In genomic region chr14:73026243-73026844, GRCh38 we compare ENCODE assay signal across 8 cellular contexts. TPM values are rescaled to one million over a fixed set of nuclear protein-coding genes. Genes with fewer than 3 reads are reported as not detected.
DNase-seq lines count a peak whose midpoint lies in the region; ATAC-seq and TF ChIP-seq lines count a peak whose summit lies in the region.

No MANE protein-coding gene starts in this region.

- POLR2A ChIA-PET in activated CD8-positive, alpha-beta T cell treated with anti-CD3 and anti-CD28 coated beads, Interleukin-2, amount 10 ng/mL, durations not matched to agents 7 days and 5 days (lab: Charles Lee): interaction anchor here (1.3 to 1.6 kb wide), 2 partner anchors 13 to 32 kb away, joined by 9 read pairs; partner anchors contain the start of gene RBM25

- no peak overlapping the region for H3T11ph ChIP-seq in H9 (ENCODE audit: low read length)

- no peak overlapping the region for H2AFZ ChIP-seq in H9 (ENCODE audit: low read length)

- H2AK5ac ChIP-seq in H9 (ENCODE audit: insufficient read length, low read length): no peak overlapping the region

- H3K4me3 ChIP-seq in heart right ventricle: peak overlapping the region; percentile 34 to 89 (median 76)
- H3K4me3 ChIP-seq in skeletal muscle satellite cell (ENCODE audit: low read length): peak overlapping the region; percentile 82

- H3K4me1 Mint-ChIP-seq in H9: peaks cover 22 to 26% of the 10 kb centered on the region in 2 experiments
- H3K4me1 Mint-ChIP-seq in activated CD8-positive, alpha-beta T cell treated with anti-CD3 and anti-CD28 coated beads, Interleukin-2, amount 10 ng/mL, durations not matched to agents 7 days and 5 days (ENCODE audit: low read depth): peaks cover 38% of the 10 kb centered on the region

- peak overlapping the region; percentile 88 for H3K4me2 ChIP-seq in H9 (ENCODE audit: insufficient read depth, insufficient read length, low read length)
- peak overlapping the region; percentile 81 for H3K4me2 ChIP-seq in skeletal muscle satellite cell (ENCODE audit: low read length)

- no peak overlapping the region for H2BK20ac ChIP-seq in H9 (ENCODE audit: low read depth, low read length, poor library complexity, severe bottlenecking)

- no peak overlapping the region for H3K14ac ChIP-seq in H9 (ENCODE audit: insufficient read depth, low read length)

- peaks cover 8 to 25% (median 19%) of the 10 kb centered on the region in 3 experiments; a peak in 6 of 7 replicates for H3K36me3 Mint-ChIP-seq in H9 (ENCODE audit: insufficient read depth in 1 of 3, low read depth in 3 of 3)
- peaks cover 20% of the 10 kb centered on the region for H3K36me3 Mint-ChIP-seq in activated CD8-positive, alpha-beta T cell treated with anti-CD3 and anti-CD28 coated beads, Interleukin-2, amount 10 ng/mL, durations not matched to agents 7 days and 5 days (ENCODE audit: low read depth)

- peaks cover 0 to 31% (median 18%) of the 10 kb centered on the region in 9 donors for H3K36me3 ChIP-seq in heart right ventricle
- peaks cover 19% of the 10 kb centered on the region for H3K36me3 ChIP-seq in skeletal muscle satellite cell (ENCODE audit: insufficient read depth, low read length)

- H3K4me1 ChIP-seq in H9 (ENCODE audit: insufficient read depth, low read length) (no peaks in the 10 kb centered on the region), heart right ventricle (peaks cover 4 to 41% (median 29%) of the 10 kb centered on the region in 9 donors), skeletal muscle satellite cell (ENCODE audit: control insufficient read depth, insufficient read depth, low read length) (peaks cover 15% of the 10 kb centered on the region)

- H3K23me2 ChIP-seq in H9 (ENCODE audit: insufficient read length, low read depth, low read length, poor library complexity, severe bottlenecking): peaks cover 5% of the 10 kb centered on the region

- H3K9ac ChIP-seq in H9 (ENCODE audit: extremely low read depth, insufficient read length, low read length): peak overlapping the region; percentile 67
- H3K9ac ChIP-seq in skeletal muscle satellite cell (ENCODE audit: low read depth, low read length): peak overlapping the region; percentile 85

- H3K27ac ChIP-seq in H9 (ENCODE audit: insufficient read length, low read depth, low read length) (no peak overlapping the region), heart right ventricle (peak overlapping the region; percentile 38 to 88 (median 83))

- H3K4me3 Mint-ChIP-seq in H9: peak overlapping the region; percentile 88 to 96
- H3K4me3 Mint-ChIP-seq in activated CD8-positive, alpha-beta T cell treated with anti-CD3 and anti-CD28 coated beads, Interleukin-2, amount 10 ng/mL, durations not matched to agents 7 days and 5 days: peak overlapping the region; percentile 93

- no peaks in the 10 kb centered on the region for H3K9me3 Mint-ChIP-seq in H9
- H3K9me3 Mint-ChIP-seq in activated CD8-positive, alpha-beta T cell treated with anti-CD3 and anti-CD28 coated beads, Interleukin-2, amount 10 ng/mL, durations not matched to agents 7 days and 5 days (ENCODE audit: insufficient read depth): no peaks in the 10 kb centered on the region

- CTCF ChIA-PET in activated CD8-positive, alpha-beta T cell treated with anti-CD3 and anti-CD28 coated beads, Interleukin-2, amount 10 ng/mL, durations not matched to agents 7 days and 5 days (lab: Charles Lee): interaction anchor here (1.0 to 3.6 kb wide), 2 partner anchors 24 to 78 kb away, joined by 3 to 11 read pairs; no protein-coding TSS in a partner anchor

- no peak overlapping the region for H4K91ac ChIP-seq in H9 (ENCODE audit: insufficient read length, low read depth, low read length)

- H3K79me1 ChIP-seq in H9 (ENCODE audit: insufficient read depth, low read depth, low read length, poor library complexity, severe bottlenecking): peaks cover 8% of the 10 kb centered on the region

- DNase-seq in H9 (no peak), heart right ventricle (no peak), Kasumi-1 (lab: John Stamatoyannopoulos, UW) (no peak), NCI-H774 (lab: John Stamatoyannopoulos, UW) (no peak)
- DNase-seq in activated CD8-positive, alpha-beta T cell treated with anti-CD3 and anti-CD28 coated beads, Interleukin-2, amount 10 ng/mL, durations not matched to agents 7 days and 5 days: peak; percentile 31

- H3K4ac ChIP-seq in H9 (ENCODE audit: low read depth, low read length): no peak overlapping the region

- H2BK5ac ChIP-seq in H9 (ENCODE audit: insufficient read length, low read length): no peak overlapping the region

- no peaks in the 10 kb centered on the region for H3K79me2 ChIP-seq in H9 (ENCODE audit: insufficient read depth, low read length)

- no peaks in the 10 kb centered on the region for H3K27me3 ChIP-seq in H9 (ENCODE audit: insufficient read depth, low read length)
- H3K27me3 ChIP-seq in heart right ventricle: no peaks in the 10 kb centered on the region
- H3K27me3 ChIP-seq in skeletal muscle satellite cell (ENCODE audit: control insufficient read depth, insufficient read depth, low read length): no peaks in the 10 kb centered on the region

- no peak overlapping the region for H3K56ac ChIP-seq in H9 (ENCODE audit: insufficient read length, low read depth, low read length)

- intact Hi-C loops in heart right ventricle (cut with DNase I): loop anchor here in 2 of 10 donors (2.0 kb wide), 1 partner anchor 32 kb away; the partner anchor contains the start of gene RBM25 (in 2 of the 2)

- TF ChIP-seq CTCF in H9 (conservative IDR thresholded peaks at IDR 0.05): no peak
- TF ChIP-seq CTCF in heart right ventricle (IDR thresholded peaks at IDR 0.05): no peak

- H2BK120ac ChIP-seq in H9 (ENCODE audit: low read depth, low read length, poor library complexity, severe bottlenecking): no peak overlapping the region

- no peak overlapping the region for H3K23ac ChIP-seq in H9 (ENCODE audit: insufficient read length, low read depth, low read length)

- WGBS in H9 (ENCODE audit: extremely low coverage, insufficient read length, low lambda C conversion rate): no CpG with 5 or more reads among the region's 21 CpGs
- 1 to 2% methylated on average over 17 to 21 of the region's 21 CpGs for WGBS in heart right ventricle, 2 donors

- no peak overlapping the region for H4K8ac ChIP-seq in H9 (replicated peaks; ENCODE audit: insufficient read length, low read depth, low read length)

- peak overlapping the region; percentile 63 to 92 (median 89); a peak in 6 of 7 replicates for H3K27ac Mint-ChIP-seq in H9
- peak overlapping the region; percentile 54 for H3K27ac Mint-ChIP-seq in activated CD8-positive, alpha-beta T cell treated with anti-CD3 and anti-CD28 coated beads, Interleukin-2, amount 10 ng/mL, durations not matched to agents 7 days and 5 days

- no peak overlapping the region for H2BK12ac ChIP-seq in H9 (ENCODE audit: insufficient read length, low read depth, low read length)

- no peaks in the 10 kb centered on the region for H4K20me1 ChIP-seq in H9 (ENCODE audit: control insufficient read depth, insufficient read depth, insufficient read length)

- no peak for ATAC-seq in activated CD8-positive, alpha-beta T cell treated with anti-CD3 and anti-CD28 coated beads, Interleukin-2, amount 10 ng/mL, durations not matched to agents 7 days and 5 days
- ATAC-seq in heart right ventricle: peak in 3 of 8 donors; percentile 2 to 16 (median 4)
- no peak for ATAC-seq in GM19351 (IDR thresholded peaks at IDR 0.05; ENCODE audit: unreplicated experiment)
- no peak for ATAC-seq in GM19455 (IDR thresholded peaks at IDR 0.05; ENCODE audit: unreplicated experiment)

- no peak overlapping the region for H3K18ac ChIP-seq in H9 (ENCODE audit: insufficient read length, low read depth, low read length)

- no peak overlapping the region for H4K5ac ChIP-seq in H9 (ENCODE audit: insufficient read length, low read depth, low read length)

- H3K27me3 Mint-ChIP-seq in H9 (ENCODE audit: low read depth): no peaks in the 10 kb centered on the region
- no peaks in the 10 kb centered on the region for H3K27me3 Mint-ChIP-seq in activated CD8-positive, alpha-beta T cell treated with anti-CD3 and anti-CD28 coated beads, Interleukin-2, amount 10 ng/mL, durations not matched to agents 7 days and 5 days (ENCODE audit: low read depth)

- no peaks in the 10 kb centered on the region for H3K9me3 ChIP-seq in H9 (ENCODE audit: control insufficient read depth, low read depth, low read length)
- no peaks in the 10 kb centered on the region for H3K9me3 ChIP-seq in heart right ventricle
- H3K9me3 ChIP-seq in skeletal muscle satellite cell (replicated peaks; ENCODE audit: low read length): no peaks in the 10 kb centered on the region

- no peak overlapping the region for H2BK15ac ChIP-seq in H9 (ENCODE audit: low read depth, low read length)

RNA-seq across cellular contexts. Expression of gene ZFYVE1, which starts 0.6 kb away (rescaled TPM):
- total RNA-seq in H9 (2021) (14.2 and 14.7 TPM in 2 replicates), heart right ventricle (10 to 100 TPM; 10.8 to 19.5 (median 14.5) TPM)
- total RNA-seq in activated CD8-positive, alpha-beta T cell treated with anti-CD3 and anti-CD28 coated beads, Interleukin-2, amount 10 ng/mL, durations not matched to agents 7 days and 5 days: 10 to 100 TPM; 10.5 to 12.7 TPM
- 1 to 10 TPM; 4.9 to 5.2 TPM for polyA plus RNA-seq in heart right ventricle
- total RNA-seq in skeletal muscle satellite cell (2012; rRNA removed): 9.6 and 12.2 TPM in 2 replicates

RNA-seq across cellular contexts. Expression of gene RBM25, which starts 32.0 kb away (rescaled TPM):
- total RNA-seq in H9 (2021) (133 and 138 TPM in 2 replicates), heart right ventricle (10 to 100 TPM; 35.1 to 43.3 (median 39.9) TPM)
- total RNA-seq in activated CD8-positive, alpha-beta T cell treated with anti-CD3 and anti-CD28 coated beads, Interleukin-2, amount 10 ng/mL, durations not matched to agents 7 days and 5 days: 10 to 100 TPM; 89.5 to 95.1 TPM
- 10 to 100 TPM; 13.5 to 51.4 TPM for polyA plus RNA-seq in heart right ventricle
- total RNA-seq in skeletal muscle satellite cell (2012; rRNA removed): 28.9 and 33.0 TPM in 2 replicates
